Comparison of ENCODE assay signal across 19 cellular contexts in the genomic region with DNA sequence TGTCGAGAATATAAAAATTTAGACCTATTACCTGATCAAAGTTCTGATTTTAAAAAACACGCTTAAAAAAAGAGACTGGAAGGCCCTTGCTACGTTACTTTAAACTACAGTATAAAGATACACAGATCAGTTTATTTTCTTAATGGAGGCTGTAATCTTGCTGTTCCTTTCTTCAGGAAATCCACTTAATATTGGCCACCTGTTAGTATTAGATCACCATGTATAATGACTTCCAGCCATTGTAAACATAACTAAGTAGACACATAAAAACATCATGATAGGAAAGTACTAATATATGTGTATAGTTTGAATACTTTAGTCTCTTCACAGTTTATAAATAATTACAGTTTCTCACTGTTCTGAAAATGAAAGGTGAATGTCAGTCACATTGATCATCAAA.
"Had no signal": no experiment of that assay in that cellular context is flagged by ENCODE, and none has a peak within 500 bp of the region (broad histone marks: within the 10 kb centered on the region; RNA-seq: fewer than 3 reads in every experiment).

No MANE protein-coding gene starts in this region.

- H3K36me3 ChIP-seq: left ventricle myocardium inferior, lower lobe of right lung, prostate gland, sigmoid colon, stomach, tibial artery had no signal

- H3K27me3 ChIP-seq: sigmoid colon, stomach, testis, tibial artery had no signal

- H3K4me3 ChIP-seq: coronary artery, left ventricle myocardium inferior, lower lobe of right lung, prostate gland, sigmoid colon, stomach, testis, tibial artery had no signal

- DNase-seq: effector memory CD8-positive, alpha-beta T cell; hypothalamus; left cardiac atrium; left ventricle myocardium inferior; lower lobe of right lung; naive thymus-derived CD8-positive, alpha-beta T cell; nephron progenitor cell; nucleus accumbens; right cardiac atrium; sigmoid colon; stimulated activated CD4-positive, alpha-beta T cell treated with anti-CD3 and anti-CD28 coated beads, Interleukin-2, amount 100 ng/mL, for 24 hours; stimulated activated CD4-positive, alpha-beta T cell treated with anti-CD3 and anti-CD28 coated beads, Interleukin-4, amount 100 ng/mL, for 24 hours; stimulated activated naive CD4-positive, alpha-beta T cell treated with Interleukin-2 at 50 U/mL for 16 hours; stomach; testis; tibial artery had no signal

- H3K4me1 ChIP-seq: lower lobe of right lung, prostate gland, testis had no signal

- H3K9me3 ChIP-seq: lower lobe of right lung, prostate gland, sigmoid colon, stomach, testis, tibial artery had no signal

- ATAC-seq: effector memory CD8-positive, alpha-beta T cell; left cardiac atrium; lower lobe of right lung; naive thymus-derived CD8-positive, alpha-beta T cell; right cardiac atrium; stimulated activated effector memory CD8-positive, alpha-beta T cell treated with anti-CD3 and anti-CD28 coated beads, Interleukin-12 subunit alpha, Interleukin-12 subunit beta, amount 100 ng/mL, for 72 hours had no signal

- H3K27ac ChIP-seq: coronary artery, left ventricle myocardium inferior, lower lobe of right lung, prostate gland, sigmoid colon, stomach, testis, tibial artery had no signal
